Comparison of ENCODE assay signal across 8 cellular contexts in the genomic region with DNA sequence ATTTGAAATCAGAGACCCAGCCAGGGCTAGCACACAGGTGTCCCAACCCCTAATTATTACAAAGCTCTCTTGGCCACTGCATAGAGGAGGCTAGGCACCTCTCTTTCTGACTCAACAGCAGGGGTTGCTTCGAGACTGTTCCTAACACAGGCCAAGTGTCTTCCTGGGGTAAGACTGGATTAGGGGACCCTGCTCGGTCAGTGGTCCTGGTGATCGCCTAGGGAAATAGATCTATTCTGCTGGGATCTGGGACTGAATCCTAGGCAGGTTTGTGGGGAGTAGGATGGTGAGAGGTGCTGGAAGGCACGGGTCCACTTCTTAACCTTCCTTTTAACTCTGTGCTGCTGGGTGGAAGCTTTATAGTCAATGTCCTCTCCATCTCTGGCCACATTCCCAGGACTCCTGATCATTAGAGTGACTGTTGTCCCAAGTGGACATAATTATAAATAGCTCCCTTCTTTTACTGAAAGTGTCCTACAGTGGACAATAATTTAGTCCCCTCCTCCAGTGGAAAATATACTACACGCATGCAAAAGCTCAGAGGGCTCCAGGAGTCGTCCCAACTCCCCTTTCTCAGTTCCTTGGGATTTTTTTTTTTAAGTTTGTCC. TPM values are rescaled to one million over a fixed set of nuclear protein-coding genes. Genes with fewer than 3 reads are reported as not detected.
DNase-seq lines count a peak whose midpoint lies in the region; ATAC-seq and TF ChIP-seq lines count a peak whose summit lies in the region.

No MANE protein-coding gene starts in this region.

- H3K27ac Mint-ChIP-seq in T-helper 1 cell treated with Interleukin-12 subunit alpha and Interleukin-12 subunit beta and Interleukin-4 antibody, amounts not matched to agents 30 μg/mL and 1 μg/mL, for 36 hours = peak overlapping the region; percentile 91

- 46 to 58% methylated on average over 6 of the region's 6 CpGs for WGBS in testis, 2 donors

- no peaks in the 10 kb centered on the region for H3K36me3 ChIP-seq in ascending aorta
- H3K36me3 ChIP-seq in left lung = no peaks in the 10 kb centered on the region
- no peaks in the 10 kb centered on the region for H3K36me3 ChIP-seq in testis (ENCODE audit: low read depth, missing control alignments)

- H3K4me3 Mint-ChIP-seq in T-helper 1 cell treated with Interleukin-12 subunit alpha and Interleukin-12 subunit beta and Interleukin-4 antibody, amounts not matched to agents 30 μg/mL and 1 μg/mL, for 36 hours = peak overlapping the region; percentile 92

- H3K27me3 Mint-ChIP-seq in T-helper 1 cell treated with Interleukin-12 subunit alpha and Interleukin-12 subunit beta and Interleukin-4 antibody, amounts not matched to agents 30 μg/mL and 1 μg/mL, for 36 hours (ENCODE audit: low read depth) = peaks cover 15% of the 10 kb centered on the region

- H3K4me1 ChIP-seq in ascending aorta = peaks cover 12 to 17% of the 10 kb centered on the region in 2 donors
- peaks cover under 1 to 18% of the 10 kb centered on the region in 2 donors for H3K4me1 ChIP-seq in left lung
- H3K4me1 ChIP-seq in testis = peaks cover 24% of the 10 kb centered on the region

- no peaks in the 10 kb centered on the region for H3K27me3 ChIP-seq in ascending aorta
- H3K27me3 ChIP-seq in left lung = peaks cover 0 to 54% of the 10 kb centered on the region in 2 donors
- H3K27me3 ChIP-seq in testis = no peaks in the 10 kb centered on the region

- H3K9me3 Mint-ChIP-seq in T-helper 1 cell treated with Interleukin-12 subunit alpha and Interleukin-12 subunit beta and Interleukin-4 antibody, amounts not matched to agents 30 μg/mL and 1 μg/mL, for 36 hours = no peaks in the 10 kb centered on the region

- ATAC-seq in left lung (no peak), HG03432 (IDR thresholded peaks at IDR 0.05; ENCODE audit: unreplicated experiment) (no peak), GM19395 (IDR thresholded peaks at IDR 0.05; ENCODE audit: unreplicated experiment) (no peak)

- intact Hi-C loops in ascending aorta (cut with DNase I) (loop anchor here (2.0 to 10.0 kb wide), 7 partner anchors 158 to 1903 kb away; a partner anchor contains a TSS), left lung (cut with DNase I) (loop anchor here in 1 of 2 donors (5.0 kb wide), 1 partner anchor 548 kb away; no protein-coding TSS in a partner anchor), testis (cut with DNase I; ENCODE audit: low total_unique reads) (no loop called here)

- H3K9me3 ChIP-seq in ascending aorta (no peaks in the 10 kb centered on the region), left lung (no peaks in the 10 kb centered on the region), testis (no peaks in the 10 kb centered on the region)

- H3K27ac ChIP-seq in ascending aorta (peak overlapping the region; percentile 92 to 95), left lung (peak overlapping the region; percentile 89 to 91), testis (peak overlapping the region; percentile 96 to 98)

- DNase-seq in T-helper 1 cell (no peak), ascending aorta (ENCODE audit: low spot score in 2 of 2) (no peak), left lung (no peak), testis (peak; percentile 34), AML-193 (lab: John Stamatoyannopoulos, UW) (no peak)

- H3K36me3 Mint-ChIP-seq in T-helper 1 cell treated with Interleukin-12 subunit alpha and Interleukin-12 subunit beta and Interleukin-4 antibody, amounts not matched to agents 30 μg/mL and 1 μg/mL, for 36 hours (ENCODE audit: low read depth) = peaks cover 24% of the 10 kb centered on the region

- peaks cover 52% of the 10 kb centered on the region for H3K4me1 Mint-ChIP-seq in T-helper 1 cell treated with Interleukin-12 subunit alpha and Interleukin-12 subunit beta and Interleukin-4 antibody, amounts not matched to agents 30 μg/mL and 1 μg/mL, for 36 hours (ENCODE audit: low read depth)

- H3K4me3 ChIP-seq in ascending aorta (peak overlapping the region; percentile 80 to 91), left lung (peak overlapping the region in 1 of 2 donors; percentile 59), testis (peak overlapping the region; percentile 85 to 95)

- no peak for TF ChIP-seq POLR2A in testis (IDR thresholded peaks at IDR 0.05)

- TF ChIP-seq CTCF in ascending aorta (IDR thresholded peaks at IDR 0.05) = no peak
- TF ChIP-seq CTCF in left lung (IDR thresholded peaks at IDR 0.05) = no peak
- no peak for TF ChIP-seq CTCF in testis (IDR thresholded peaks at IDR 0.05)

RNA-seq across cellular contexts. Expression of a gene that starts 1.4 kb away (rescaled TPM):
- 55.6 TPM for total RNA-seq in ascending aorta
- 10 to 100 TPM; 36.4 to 39.7 TPM for total RNA-seq in left lung
- total RNA-seq in testis = 100 to 1,000 TPM; 189 to 190 TPM
- polyA plus RNA-seq in testis (ENCODE audit: insufficient read depth, low read depth, low replicate concordance) = 54.9 TPM
